In genomic region chr12:12428961-12429657, GRCh38 we compare ENCODE assay signal across 17 cellular contexts.
A peak's percentile ranks its signal among the peaks of the same experiment; 100 is the strongest.
DNase-seq lines count a peak whose midpoint lies in the region; ATAC-seq lines count a peak whose summit lies in the region.
"Had no signal": no experiment of that assay in that cellular context is flagged by ENCODE, and none has a peak within 500 bp of the region (broad histone marks: within the 10 kb centered on the region; RNA-seq: fewer than 3 reads in every experiment).

No MANE protein-coding gene starts in this region.

- H3K9me3 Mint-ChIP-seq in CD4-positive, alpha-beta memory T cell = peaks cover 2 to 16% (median 13%) of the 10 kb centered on the region in 8 donors
- peaks cover 10% of the 10 kb centered on the region for H3K9me3 Mint-ChIP-seq in activated CD4-positive, alpha-beta memory T cell treated with anti-CD3 and anti-CD28 coated beads, Interleukin-2, amount 10 ng/mL, durations not matched to agents 7 days and 5 days

- peaks cover 0 to 3% of the 10 kb centered on the region in 2 donors for H3K9me3 ChIP-seq in CD4-positive, alpha-beta memory T cell (ENCODE audit: control insufficient read depth in 1 of 2, low read length in 2 of 2)
- H3K9me3 ChIP-seq: testis had no signal

- peak overlapping the region in 7 of 8 donors; percentile 10 to 47 (median 32) for H3K4me3 Mint-ChIP-seq in CD4-positive, alpha-beta memory T cell
- H3K4me3 Mint-ChIP-seq in activated CD4-positive, alpha-beta memory T cell treated with anti-CD3 and anti-CD28 coated beads, Interleukin-2, amount 10 ng/mL, durations not matched to agents 7 days and 5 days = no peak overlapping the region
- H3K4me3 Mint-ChIP-seq: B cell had no signal

- H3K36me3 ChIP-seq in CD4-positive, alpha-beta memory T cell (ENCODE audit: insufficient read depth, low read length) = no peaks in the 10 kb centered on the region

- no peak overlapping the region for H3K4me3 ChIP-seq in CD4-positive, alpha-beta memory T cell (ENCODE audit: low read length in 2 of 2)
- H3K4me3 ChIP-seq: testis had no signal

- ATAC-seq in GM18517 (IDR thresholded peaks at IDR 0.05; ENCODE audit: unreplicated experiment) = no peak
- no peak for ATAC-seq in GM19395 (IDR thresholded peaks at IDR 0.05; ENCODE audit: unreplicated experiment)
- ATAC-seq: SK-N-SH treated with all-trans-retinoic acid at 6 μM for 48 hours had no signal

- H3K27me3 Mint-ChIP-seq in CD4-positive, alpha-beta memory T cell = no peaks in the 10 kb centered on the region
- no peaks in the 10 kb centered on the region for H3K27me3 Mint-ChIP-seq in activated CD4-positive, alpha-beta memory T cell treated with anti-CD3 and anti-CD28 coated beads, Interleukin-2, amount 10 ng/mL, durations not matched to agents 7 days and 5 days
- H3K27me3 Mint-ChIP-seq: B cell had no signal

- H3K27ac ChIP-seq in CD4-positive, alpha-beta memory T cell (ENCODE audit: low read depth, low read length) = no peak overlapping the region
- H3K27ac ChIP-seq: testis had no signal

- peaks cover 24 to 29% of the 10 kb centered on the region in 2 donors for H3K36me3 Mint-ChIP-seq in CD4-positive, alpha-beta memory T cell
- peaks cover 45% of the 10 kb centered on the region for H3K36me3 Mint-ChIP-seq in activated CD4-positive, alpha-beta memory T cell treated with anti-CD3 and anti-CD28 coated beads, Interleukin-2, amount 10 ng/mL, durations not matched to agents 7 days and 5 days (ENCODE audit: low read depth)

- H3K4me1 Mint-ChIP-seq in CD4-positive, alpha-beta memory T cell = peaks cover 43 to 68% (median 57%) of the 10 kb centered on the region in 4 donors
- H3K4me1 Mint-ChIP-seq in activated CD4-positive, alpha-beta memory T cell treated with anti-CD3 and anti-CD28 coated beads, Interleukin-2, amount 10 ng/mL, durations not matched to agents 7 days and 5 days = peaks cover 81% of the 10 kb centered on the region

- intact Hi-C loops in CD4-positive, alpha-beta memory T cell (cut with micrococcal nuclease) = no loop called here

- POLR2A ChIA-PET in CD4-positive, alpha-beta memory T cell (lab: Charles Lee; ENCODE audit: partially characterized antibody) = interaction anchor here (0.8 to 3.3 kb wide), 7 partner anchors 10 to 52 kb away, joined by 3 to 31 read pairs (median 4); no protein-coding TSS in a partner anchor
- POLR2A ChIA-PET in activated CD4-positive, alpha-beta memory T cell treated with anti-CD3 and anti-CD28 coated beads, Interleukin-2, amount 10 ng/mL, durations not matched to agents 7 days and 5 days (lab: Charles Lee) = interaction anchor here (1.0 to 2.1 kb wide), 5 partner anchors 10 to 53 kb away, joined by 3 to 7 read pairs (median 4); no protein-coding TSS in a partner anchor

- DNase-seq in A172 (ENCODE audit: low spot score) (peak; percentile 28), islet precursor cell (peak; percentile 79), NCI-H1092 (lab: John Stamatoyannopoulos, UW) (no peak), DMS153 (lab: John Stamatoyannopoulos, UW) (no peak)
- no peak for DNase-seq in CD4-positive, alpha-beta memory T cell
- DNase-seq in activated CD4-positive, alpha-beta memory T cell treated with anti-CD3 and anti-CD28 coated beads, Interleukin-2, amount 10 ng/mL, durations not matched to agents 7 days and 5 days = no peak
- DNase-seq: caudate nucleus; DMS53; effector memory CD4-positive, alpha-beta T cell; hippocampal formation; NCI-H2081 treated with DMSO at 0.1 percent for 48 hours; NCI-H524 treated with DMSO at 0.1 percent for 48 hours; testis had no signal

- CTCF ChIA-PET in CD4-positive, alpha-beta memory T cell (lab: Charles Lee; ENCODE audit: partially characterized antibody) = interaction anchor here (0.9 to 1.3 kb wide), 4 partner anchors 36 to 227 kb away, joined by 3 to 4 read pairs (median 3); no protein-coding TSS in a partner anchor
- CTCF ChIA-PET in activated CD4-positive, alpha-beta memory T cell treated with anti-CD3 and anti-CD28 coated beads, Interleukin-2, amount 10 ng/mL, durations not matched to agents 7 days and 5 days (lab: Charles Lee) = no interaction called here

- peak overlapping the region; percentile 62 to 91 (median 79) for H3K27ac Mint-ChIP-seq in CD4-positive, alpha-beta memory T cell
- H3K27ac Mint-ChIP-seq in activated CD4-positive, alpha-beta memory T cell treated with anti-CD3 and anti-CD28 coated beads, Interleukin-2, amount 10 ng/mL, durations not matched to agents 7 days and 5 days = peak overlapping the region; percentile 64
- H3K27ac Mint-ChIP-seq: B cell had no signal

- H3K27me3 ChIP-seq in CD4-positive, alpha-beta memory T cell (ENCODE audit: insufficient read depth, low read length) = no peaks in the 10 kb centered on the region
- H3K27me3 ChIP-seq: testis had no signal

- peaks cover 58% of the 10 kb centered on the region for H3K4me1 ChIP-seq in CD4-positive, alpha-beta memory T cell (ENCODE audit: insufficient read depth, low read length)
- H3K4me1 ChIP-seq: testis had no signal

Comparison
In these comparisons a context has a peak if more than half of its experiments do, and no peak if none do; other contexts are left out.
1. DNase-seq: peak in A172 (single experiment) and islet precursor cell (single experiment); none in CD4-positive, alpha-beta memory T cell (0 of 5), activated CD4-positive, alpha-beta memory T cell treated with anti-CD3 and anti-CD28 coated beads, Interleukin-2, amount 10 ng/mL, durations not matched to agents 7 days and 5 days (single experiment), NCI-H1092 (single experiment) and DMS153 (single experiment).